Comparison of ENCODE assay signal across 9 cellular contexts in genomic region chr13:46728777-46729176, GRCh38.
DNase-seq lines count a peak whose midpoint lies in the region; ATAC-seq and TF ChIP-seq lines count a peak whose summit lies in the region.
"Had no signal": no experiment of that assay in that cellular context is flagged by ENCODE, and none has a peak within 500 bp of the region (broad histone marks: within the 10 kb centered on the region; RNA-seq: fewer than 3 reads in every experiment).

No MANE protein-coding gene starts in this region.

- intact Hi-C loops in vagina (cut with DNase I), result no loop called here
- intact Hi-C loops in tibial artery (cut with DNase I; ENCODE audit: low total_unique reads), result no loop called here

- no peak overlapping the region for H3K4me3 ChIP-seq in GM12865 (ENCODE audit: low read depth, low read length)
- H3K4me3 ChIP-seq in OCI-LY3 (ENCODE audit: low read length), result no peak overlapping the region
- H3K4me3 ChIP-seq in fibroblast of villous mesenchyme (ENCODE audit: low read depth, low read length), result no peak overlapping the region
- H3K4me3 ChIP-seq in vagina, result no peak overlapping the region
- no peak overlapping the region for H3K4me3 ChIP-seq in tibial artery
- H3K4me3 ChIP-seq: ovary had no signal

- H3K79me2 ChIP-seq in OCI-LY3 (ENCODE audit: low read length), result no peaks in the 10 kb centered on the region

- H3K27me3 ChIP-seq in OCI-LY3 (ENCODE audit: low read depth, low read length) (no peaks in the 10 kb centered on the region), vagina (no peaks in the 10 kb centered on the region), tibial artery (no peaks in the 10 kb centered on the region)
- H3K27me3 ChIP-seq: ovary had no signal

- DNase-seq in AG20443 (ENCODE audit: low spot score) (peak; percentile 17), GM12865 (ENCODE audit: low read depth) (peak; percentile 34), fibroblast of villous mesenchyme (ENCODE audit: low read depth) (no peak), vagina (ENCODE audit: extremely low spot score in 2 of 2) (no peak), tibial artery (no peak)
- DNase-seq: ovary had no signal

- no peak for TF ChIP-seq POLR2A in vagina (IDR thresholded peaks at IDR 0.05)

- no peak overlapping the region for H2AFZ ChIP-seq in OCI-LY3 (ENCODE audit: low read depth, low read length)

- H3K27ac ChIP-seq in OCI-LY3 (ENCODE audit: low read length), result no peak overlapping the region
- no peak overlapping the region for H3K27ac ChIP-seq in vagina
- no peak overlapping the region for H3K27ac ChIP-seq in tibial artery
- H3K27ac ChIP-seq: ovary had no signal

- H3K4me1 ChIP-seq in OCI-LY3 (ENCODE audit: low read length), result no peaks in the 10 kb centered on the region
- no peaks in the 10 kb centered on the region for H3K4me1 ChIP-seq in vagina
- H3K4me1 ChIP-seq in tibial artery, result no peaks in the 10 kb centered on the region

- TF ChIP-seq CTCF in GM12865 (IDR thresholded peaks at IDR 0.05; ENCODE audit: insufficient read depth, low read depth, low read length, missing control alignments), result peak; percentile 25
- TF ChIP-seq CTCF in OCI-LY3 (IDR thresholded peaks at IDR 0.05; ENCODE audit: low read depth, low read length), result peak; percentile 43
- peak; percentile 28 for TF ChIP-seq CTCF in fibroblast of villous mesenchyme (IDR thresholded peaks at IDR 0.05; ENCODE audit: insufficient read depth, low read depth, low read length)
- no peak for TF ChIP-seq CTCF in vagina (IDR thresholded peaks at IDR 0.05)
- TF ChIP-seq CTCF in tibial artery (IDR thresholded peaks at IDR 0.05), result no peak

- ATAC-seq in GM21737 (IDR thresholded peaks at IDR 0.05; ENCODE audit: unreplicated experiment) (no peak), GM18520 (IDR thresholded peaks at IDR 0.05; ENCODE audit: unreplicated experiment) (no peak)

- H3K9me3 ChIP-seq in OCI-LY3 (ENCODE audit: insufficient read depth, low read length), result no peaks in the 10 kb centered on the region
- H3K9me3 ChIP-seq in vagina, result no peaks in the 10 kb centered on the region
- H3K9me3 ChIP-seq in tibial artery, result no peaks in the 10 kb centered on the region
- H3K9me3 ChIP-seq: ovary had no signal

- H4K20me1 ChIP-seq in OCI-LY3 (ENCODE audit: insufficient read depth, low read length), result no peaks in the 10 kb centered on the region

- H3K4me2 ChIP-seq in OCI-LY3 (ENCODE audit: low read length), result no peak overlapping the region

- H3K9ac ChIP-seq in OCI-LY3 (ENCODE audit: low read length), result no peak overlapping the region

- peaks cover 61% of the 10 kb centered on the region for H3K36me3 ChIP-seq in OCI-LY3 (replicated peaks; ENCODE audit: low read depth, low read length)
- H3K36me3 ChIP-seq in vagina, result peaks cover 0 to 72% of the 10 kb centered on the region in 2 donors
- peaks cover 79 to 92% (median 80%) of the 10 kb centered on the region in 3 donors for H3K36me3 ChIP-seq in tibial artery
- H3K36me3 ChIP-seq: ovary had no signal

Comparison
In these comparisons a context has a peak if more than half of its experiments do, and no peak if none do; other contexts are left out.
1. DNase-seq: peak in AG20443 (single experiment) and GM12865 (single experiment); none in fibroblast of villous mesenchyme (single experiment), vagina (0 of 2) and tibial artery (0 of 2).
2. CTCF ChIP-seq: peak in GM12865 (single experiment), OCI-LY3 (single experiment) and fibroblast of villous mesenchyme (single experiment); none in vagina (0 of 3) and tibial artery (0 of 2).